Comparison of ENCODE assay signal across 8 cellular contexts in the genomic region with DNA sequence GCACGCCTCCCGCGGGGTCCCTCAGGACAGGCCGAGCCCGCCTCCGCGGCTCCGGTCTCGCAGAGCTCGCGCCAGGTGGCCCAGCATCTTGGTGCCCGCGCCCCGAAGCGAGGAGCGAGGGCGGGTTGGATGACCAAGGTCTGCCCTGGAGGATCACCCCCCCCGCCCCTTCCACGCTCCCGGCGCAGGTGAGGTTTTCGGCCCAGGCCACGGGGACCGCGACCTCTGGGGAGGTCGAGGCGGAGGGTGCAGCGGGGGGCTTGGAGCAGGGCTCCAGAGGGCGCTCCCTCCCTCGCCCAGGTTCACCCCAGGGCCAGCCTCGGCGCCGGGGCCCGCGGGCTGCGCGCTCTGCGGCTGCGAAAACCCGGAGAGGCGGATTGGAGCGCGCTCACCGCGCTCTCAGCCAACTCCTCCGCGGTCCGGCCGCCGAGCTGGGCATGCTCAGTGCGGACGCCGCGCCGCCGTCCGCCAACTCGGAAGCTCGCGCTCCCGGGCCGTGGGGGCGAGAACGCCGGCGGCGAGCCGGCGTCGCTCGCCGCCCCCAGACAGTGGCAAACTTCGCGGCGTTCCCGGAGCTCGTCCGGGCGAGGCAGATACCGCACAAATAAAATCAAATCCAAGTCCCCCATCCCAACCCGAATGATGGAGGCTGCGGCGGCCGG. TPM values are rescaled to one million over a fixed set of nuclear protein-coding genes. Genes with fewer than 3 reads are reported as not detected.
DNase-seq lines count a peak whose midpoint lies in the region; ATAC-seq, FAIRE-seq and TF ChIP-seq lines count a peak whose summit lies in the region.

A gene with protein sequence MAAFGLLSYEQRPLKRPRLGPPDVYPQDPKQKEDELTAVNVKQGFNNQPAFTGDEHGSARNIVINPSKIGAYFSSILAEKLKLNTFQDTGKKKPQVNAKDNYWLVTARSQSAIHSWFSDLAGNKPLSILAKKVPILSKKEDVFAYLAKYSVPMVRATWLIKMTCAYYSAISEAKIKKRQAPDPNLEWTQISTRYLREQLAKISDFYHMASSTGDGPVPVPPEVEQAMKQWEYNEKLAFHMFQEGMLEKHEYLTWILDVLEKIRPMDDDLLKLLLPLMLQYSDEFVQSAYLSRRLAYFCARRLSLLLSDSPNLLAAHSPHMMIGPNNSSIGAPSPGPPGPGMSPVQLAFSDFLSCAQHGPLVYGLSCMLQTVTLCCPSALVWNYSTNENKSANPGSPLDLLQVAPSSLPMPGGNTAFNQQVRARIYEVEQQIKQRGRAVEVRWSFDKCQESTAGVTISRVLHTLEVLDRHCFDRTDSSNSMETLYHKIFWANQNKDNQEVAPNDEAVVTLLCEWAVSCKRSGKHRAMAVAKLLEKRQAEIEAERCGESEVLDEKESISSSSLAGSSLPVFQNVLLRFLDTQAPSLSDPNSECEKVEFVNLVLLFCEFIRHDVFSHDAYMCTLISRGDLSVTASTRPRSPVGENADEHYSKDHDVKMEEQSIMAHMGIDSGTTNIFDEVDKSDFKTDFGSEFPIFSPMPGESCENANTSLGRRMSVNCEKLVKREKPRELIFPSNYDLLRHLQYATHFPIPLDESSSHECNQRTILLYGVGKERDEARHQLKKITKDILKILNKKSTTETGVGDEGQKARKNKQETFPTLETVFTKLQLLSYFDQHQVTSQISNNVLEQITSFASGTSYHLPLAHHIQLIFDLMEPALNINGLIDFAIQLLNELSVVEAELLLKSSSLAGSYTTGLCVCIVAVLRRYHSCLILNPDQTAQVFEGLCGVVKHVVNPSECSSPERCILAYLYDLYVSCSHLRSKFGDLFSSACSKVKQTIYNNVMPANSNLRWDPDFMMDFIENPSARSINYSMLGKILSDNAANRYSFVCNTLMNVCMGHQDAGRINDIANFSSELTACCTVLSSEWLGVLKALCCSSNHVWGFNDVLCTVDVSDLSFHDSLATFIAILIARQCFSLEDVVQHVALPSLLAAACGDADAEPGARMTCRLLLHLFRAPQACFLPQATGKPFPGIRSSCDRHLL (N-terminal part only) (plus strand): TSS at position 438 of the 662 bp plus-strand sequence. CDS start 1,263 bp downstream, outside the sequence.

- TF ChIP-seq POLR2A in vagina (IDR thresholded peaks at IDR 0.05): peak in 1 of 2 donors; percentile 9

- POLR2A ChIA-PET in RWPE1 (lab: Yijun Ruan, JAX; ENCODE audit: low non-redundant PET): no interaction called here

- H3K4me3 ChIP-seq in Jurkat, Clone E6-1 (ENCODE audit: low read length): peak within 1 kb of the TSS; percentile 60
- H3K4me3 ChIP-seq in heart right ventricle (peak within 1 kb of the TSS; percentile 37 to 75 (median 66)), pancreas (peak within 1 kb of the TSS; percentile 50 to 76 (median 58)), vagina (peak within 1 kb of the TSS; percentile 68 to 78)

- H3K4me1 ChIP-seq in heart right ventricle: peaks cover 0 to 27% (median 15%) of the 10 kb centered on the region in 9 donors
- H3K4me1 ChIP-seq in pancreas: peaks cover 0 to 4% (median 0%) of the 10 kb centered on the region in 3 donors
- peaks cover 19% of the 10 kb centered on the region for H3K4me1 ChIP-seq in vagina

- no peaks in the 10 kb centered on the region for H3K36me3 ChIP-seq in heart right ventricle
- H3K36me3 ChIP-seq in pancreas: no peaks in the 10 kb centered on the region
- H3K36me3 ChIP-seq in vagina: no peaks in the 10 kb centered on the region

- peaks cover 0 to 69% (median 37%) of the 10 kb centered on the region in 7 donors for H3K27me3 ChIP-seq in heart right ventricle
- H3K27me3 ChIP-seq in pancreas: peaks cover 0 to 5% (median 0%) of the 10 kb centered on the region in 4 donors
- H3K27me3 ChIP-seq in vagina: no peaks in the 10 kb centered on the region

- H3K9me3 ChIP-seq in heart right ventricle (no peaks in the 10 kb centered on the region), pancreas (no peaks in the 10 kb centered on the region), vagina (no peaks in the 10 kb centered on the region)

- no peak for TF ChIP-seq CTCF in RWPE1 (conservative IDR thresholded peaks at IDR 0.05; ENCODE audit: low read depth)
- peak in 1 of 9 donors; percentile 14 for TF ChIP-seq CTCF in heart right ventricle (IDR thresholded peaks at IDR 0.05)
- TF ChIP-seq CTCF in pancreas (IDR thresholded peaks at IDR 0.05): no peak
- no peak for TF ChIP-seq CTCF in vagina (IDR thresholded peaks at IDR 0.05)

- ATAC-seq in GM21576 (IDR thresholded peaks at IDR 0.05; ENCODE audit: unreplicated experiment) (peak; percentile 60), heart right ventricle (peak; percentile 82 to 90 (median 88)), pancreas (peak; percentile 89 to 94 (median 92))

- H3K27ac ChIP-seq in RWPE1 (no peak within 1 kb of the TSS), heart right ventricle (peak within 1 kb of the TSS in 4 of 10 donors; percentile 31 to 65 (median 45)), pancreas (no peak within 1 kb of the TSS), vagina (peak within 1 kb of the TSS; percentile 68)

- WGBS in heart right ventricle, 2 donors: 1% methylated on average over 72 to 84 of the region's 84 CpGs
- 0 to 1% methylated on average over 80 to 84 of the region's 84 CpGs for WGBS in pancreas, 2 donors

- intact Hi-C loops in heart right ventricle (cut with DNase I) (loop anchor here in 2 of 10 donors (5.0 kb wide), 2 partner anchors 363 to 1547 kb away; no protein-coding TSS in a partner anchor), pancreas (cut with DNase I) (no loop called here), vagina (cut with DNase I) (no loop called here)

- FAIRE-seq in pancreas (lab: Jason Lieb, UNC): no peak

- CTCF ChIA-PET in RWPE1 (lab: Yijun Ruan, JAX): interaction anchor here (0.6 to 2.0 kb wide), 8 partner anchors 14 to 800 kb away, joined by 3 to 18 read pairs (median 4); no protein-coding TSS in a partner anchor

- DNase-seq in DMS53 (lab: John Stamatoyannopoulos, UW) (peak; percentile 91), RWPE1 (ENCODE audit: low spot score) (peak; percentile 75), amniotic stem cell (lab: John Stamatoyannopoulos, UW) (peak; percentile 32), heart right ventricle (peak; percentile 60 to 77), pancreas (peak; percentile 66 to 91 (median 72)), vagina (ENCODE audit: extremely low spot score in 2 of 2) (no peak)
- DNase-seq in Jurkat, Clone E6-1 (ENCODE audit: low read depth, low spot score): peak; percentile 71

RNA-seq across cellular contexts. Expression of the gene that starts here (rescaled TPM):
- 11.9 TPM for polyA plus RNA-seq in Jurkat, Clone E6-1 (2012; ENCODE audit: insufficient read depth, insufficient read length)
- total RNA-seq in heart right ventricle: 1 to 10 TPM in 5 of 10 donors, under 1 TPM in 5; 0.05 to 4.5 (median 0.98) TPM
- polyA plus RNA-seq in heart right ventricle: under 1 TPM; 0.03 to 0.07 TPM
- total RNA-seq in pancreas: under 1 TPM; 0.28 to 0.88 (median 0.60) TPM
- polyA plus RNA-seq in pancreas: under 1 TPM; 0.08 to 0.16 TPM
- total RNA-seq in vagina: 1.7 TPM

Comparison
In these comparisons a context has a peak if more than half of its experiments do, and no peak if none do; other contexts are left out.
1. Peak in DNase-seq, ATAC-seq and H3K4me3 ChIP-seq in pancreas; RNA of the gene not detected or under 1 TPM.
2. DNase-seq: peak in DMS53 (single experiment), Jurkat, Clone E6-1 (single experiment), RWPE1 (single experiment), amniotic stem cell (single experiment) and heart right ventricle (2 of 2); none in vagina (0 of 2).
3. Peak in every context shown above with its lines, with median percentiles within 50 percentile points of each other: ATAC-seq and H3K4me3 ChIP-seq.